In genomic region chr10:87742992-87743610, GRCh38 we compare ENCODE assay signal across 1 cellular context.
A peak's percentile ranks its signal among the peaks of the same experiment; 100 is the strongest.
TF ChIP-seq lines count a peak whose summit lies in the region.
"Not testable (repeated sequence)": the region's sequence is repeated elsewhere in the genome, so short reads cannot be mapped to it uniquely, and the experiment has no call there.

No MANE protein-coding gene starts in this region.

TF ChIP-seq in HepG2, 621 proteins besides CTCF, POLR2A, EP300 and RAD21 (continued from another document and continues in another):
- TF ChIP-seq ARID5B (CRISPR knock-in tag; IDR thresholded peaks at IDR 0.05) (peak; percentile 89), PITX1 (CRISPR knock-in tag; IDR thresholded peaks at IDR 0.05) (0 out of 2 replicates have a peak, but pooled peaks have one; percentile 22), RCOR2 (CRISPR knock-in tag; IDR thresholded peaks at IDR 0.05) (peak; percentile 63; the same call in 1 of the 2 replicates), ZSCAN25 (CRISPR knock-in tag; IDR thresholded peaks at IDR 0.05) (0 out of 2 replicates have a peak, but pooled peaks have one; percentile 28), ZNF772 (CRISPR knock-in tag; IDR thresholded peaks at IDR 0.05) (0 out of 2 replicates have a peak, but pooled peaks have one; percentile 54), ZNF121 (CRISPR knock-in tag; IDR thresholded peaks at IDR 0.05) (peak; percentile 97), ZNF770 (CRISPR knock-in tag; IDR thresholded peaks at IDR 0.05) (peak; percentile 74), FOXA1 (CRISPR knock-in tag; IDR thresholded peaks at IDR 0.05) (peak; percentile 87), DPF2 (CRISPR knock-in tag; IDR thresholded peaks at IDR 0.05; ENCODE audit: borderline replicate concordance, low read depth) (0 out of 2 replicates have a peak, but pooled peaks have one; percentile 41), ZNF878 (CRISPR knock-in tag; IDR thresholded peaks at IDR 0.05) (0 out of 2 replicates have a peak, but pooled peaks have one; percentile 33), KDM2A (CRISPR knock-in tag; IDR thresholded peaks at IDR 0.05; ENCODE audit: borderline replicate concordance, low read depth) (peak; percentile 55; the same call in 1 of the 2 replicates), THAP9 (CRISPR knock-in tag; IDR thresholded peaks at IDR 0.05; ENCODE audit: borderline replicate concordance) (peak; percentile 25; the same call in 1 of the 2 replicates), HOMEZ (CRISPR knock-in tag; IDR thresholded peaks at IDR 0.05; ENCODE audit: low read depth) (peak; percentile 45; the same call in 1 of the 2 replicates), ZFP1 (CRISPR knock-in tag; IDR thresholded peaks at IDR 0.05) (0 out of 2 replicates have a peak, but pooled peaks have one; percentile 27), FOXA3 (CRISPR knock-in tag; IDR thresholded peaks at IDR 0.05) (peak; percentile 90), ZNF441 (CRISPR knock-in tag; IDR thresholded peaks at IDR 0.05; ENCODE audit: borderline replicate concordance) (peak; percentile 32; the same call in 1 of the 2 replicates), SOX5 (CRISPR knock-in tag; IDR thresholded peaks at IDR 0.05; ENCODE audit: borderline replicate concordance) (peak; percentile 93), ZBTB42 (CRISPR knock-in tag; IDR thresholded peaks at IDR 0.05) (peak; percentile 65; the same call in 1 of the 2 replicates), POGZ (CRISPR knock-in tag; IDR thresholded peaks at IDR 0.05) (peak; percentile 84), ZNF687 (CRISPR knock-in tag; IDR thresholded peaks at IDR 0.05) (peak; percentile 51), RXRB (CRISPR knock-in tag; IDR thresholded peaks at IDR 0.05; ENCODE audit: borderline replicate concordance) (peak; percentile 65; the same call in 1 of the 2 replicates), MXI1 (IDR thresholded peaks at IDR 0.05; ENCODE audit: borderline replicate concordance, low read depth, low read length) (0 out of 3 replicates have a peak, but pooled peaks have one; percentile 46), ZNF331 (CRISPR knock-in tag; IDR thresholded peaks at IDR 0.05) (peak; percentile 87), TFE3 (CRISPR knock-in tag; IDR thresholded peaks at IDR 0.05) (0 out of 2 replicates have a peak, but pooled peaks have one; percentile 53), PAXIP1 (CRISPR knock-in tag; conservative IDR thresholded peaks at IDR 0.05) (0 out of 2 replicates have a peak, but pooled peaks have one; percentile 41), ZMYM4 (CRISPR knock-in tag; IDR thresholded peaks at IDR 0.05) (peak; percentile 77), ZNF580 (CRISPR knock-in tag; IDR thresholded peaks at IDR 0.05; ENCODE audit: borderline replicate concordance, low read depth) (0 out of 2 replicates have a peak, but pooled peaks have one; percentile 32), SMAD3 (CRISPR knock-in tag; IDR thresholded peaks at IDR 0.05) (0 out of 2 replicates have a peak, but pooled peaks have one; percentile 23), CEBPB (IDR thresholded peaks at IDR 0.05; ENCODE audit: borderline replicate concordance, low read depth, low read length) (peak; percentile 100), CREB1 (CRISPR knock-in tag; IDR thresholded peaks at IDR 0.05) (peak; percentile 36; the same call in 1 of the 2 replicates)
- not testable (repeated sequence) for TF ChIP-seq FOXA1, CREB1 (IDR thresholded peaks at IDR 0.05)
